8 cellular contexts compared by ENCODE assay signal in genomic region chr1:183218981-183219621, GRCh38. TPM values are rescaled to one million over a fixed set of nuclear protein-coding genes. Genes with fewer than 3 reads are reported as not detected.
DNase-seq lines count a peak whose midpoint lies in the region; ATAC-seq and TF ChIP-seq lines count a peak whose summit lies in the region.

No MANE protein-coding gene starts in this region.

- no peaks in the 10 kb centered on the region for H3K9me3 Mint-ChIP-seq in activated naive CD8-positive, alpha-beta T cell treated with anti-CD3 and anti-CD28 coated beads, Interleukin-2, amount 10 ng/mL, durations not matched to agents 7 days and 5 days

- H3K9me3 ChIP-seq in muscle layer of colon (ENCODE audit: low read length): no peaks in the 10 kb centered on the region

- peak overlapping the region; percentile 74 for H3K27ac Mint-ChIP-seq in activated naive CD8-positive, alpha-beta T cell treated with anti-CD3 and anti-CD28 coated beads, Interleukin-2, amount 10 ng/mL, durations not matched to agents 7 days and 5 days

- no peaks in the 10 kb centered on the region for H3K27me3 ChIP-seq in muscle layer of colon (ENCODE audit: control insufficient read depth in 1 of 2, insufficient read depth in 2 of 2, low read length in 2 of 2)

- peak overlapping the region; percentile 90 for H3K27ac ChIP-seq in muscle layer of colon (ENCODE audit: low read depth, low read length)

- CTCF ChIA-PET in GM10248 (lab: Yijun Ruan, JAX): interaction anchor here (1.1 to 7.2 kb wide), 3 partner anchors 8 to 131 kb away, joined by 4 to 61 read pairs (median 4); no protein-coding TSS in a partner anchor

- no peak overlapping the region for H3K4me3 ChIP-seq in muscle layer of colon (ENCODE audit: low read depth in 1 of 2, low read length in 2 of 2)

- ATAC-seq in activated naive CD8-positive, alpha-beta T cell treated with anti-CD3 and anti-CD28 coated beads, Interleukin-2, amount 10 ng/mL, durations not matched to agents 7 days and 5 days (ENCODE audit: low read depth): peak; percentile 95
- ATAC-seq in HG03342 (IDR thresholded peaks at IDR 0.05; ENCODE audit: unreplicated experiment) (no peak), GM19328 (IDR thresholded peaks at IDR 0.05; ENCODE audit: unreplicated experiment) (no peak)

- peaks cover 7% of the 10 kb centered on the region for H3K27me3 Mint-ChIP-seq in activated naive CD8-positive, alpha-beta T cell treated with anti-CD3 and anti-CD28 coated beads, Interleukin-2, amount 10 ng/mL, durations not matched to agents 7 days and 5 days

- H3K9ac ChIP-seq in muscle layer of colon (ENCODE audit: low read length): no peak overlapping the region

- no peaks in the 10 kb centered on the region for H3K36me3 ChIP-seq in muscle layer of colon (ENCODE audit: insufficient read depth, low read length)

- peaks cover 14% of the 10 kb centered on the region for H3K4me1 Mint-ChIP-seq in activated naive CD8-positive, alpha-beta T cell treated with anti-CD3 and anti-CD28 coated beads, Interleukin-2, amount 10 ng/mL, durations not matched to agents 7 days and 5 days

- POLR2A ChIA-PET in activated naive CD8-positive, alpha-beta T cell treated with anti-CD3 and anti-CD28 coated beads, Interleukin-2, amount 10 ng/mL, durations not matched to agents 7 days and 5 days (lab: Charles Lee): interaction anchor here (0.8 to 1.0 kb wide), 3 partner anchors 9 to 30 kb away, joined by 3 to 4 read pairs (median 3); no protein-coding TSS in a partner anchor
- POLR2A ChIA-PET in GM10248 (lab: Yijun Ruan, JAX): no interaction called here

- TF ChIP-seq CTCF in GM10248 (IDR thresholded peaks at IDR 0.05; ENCODE audit: control extremely low read depth, extremely low read depth, low read depth, missing control alignments): no peak

- DNase-seq in DMS153 (lab: John Stamatoyannopoulos, UW) (peak; percentile 78), NCI-H128 (lab: John Stamatoyannopoulos, UW; ENCODE audit: unreplicated experiment) (peak; percentile 33), GM10248 (ENCODE audit: extremely low spot score) (no peak), amniotic stem cell (lab: John Stamatoyannopoulos, UW) (no peak)
- peak; percentile 60 for DNase-seq in activated naive CD8-positive, alpha-beta T cell treated with anti-CD3 and anti-CD28 coated beads, Interleukin-2, amount 10 ng/mL, durations not matched to agents 7 days and 5 days

- peak overlapping the region; percentile 46 for H3K4me3 Mint-ChIP-seq in activated naive CD8-positive, alpha-beta T cell treated with anti-CD3 and anti-CD28 coated beads, Interleukin-2, amount 10 ng/mL, durations not matched to agents 7 days and 5 days

- H3K4me1 ChIP-seq in muscle layer of colon (ENCODE audit: insufficient read depth, low read length): peaks cover 41% of the 10 kb centered on the region

- H3K36me3 Mint-ChIP-seq in activated naive CD8-positive, alpha-beta T cell treated with anti-CD3 and anti-CD28 coated beads, Interleukin-2, amount 10 ng/mL, durations not matched to agents 7 days and 5 days: no peaks in the 10 kb centered on the region

RNA-seq across cellular contexts. Expression of gene LAMC2, which starts 33.0 kb away (rescaled TPM):
- not detected for total RNA-seq in activated naive CD8-positive, alpha-beta T cell treated with anti-CD3 and anti-CD28 coated beads, Interleukin-2, amount 10 ng/mL, durations not matched to agents 7 days and 5 days

Comparison
In these comparisons a context has a peak if more than half of its experiments do, and no peak if none do; other contexts are left out.
1. DNase-seq: peak in DMS153 (single experiment), NCI-H128 (single experiment) and activated naive CD8-positive, alpha-beta T cell treated with anti-CD3 and anti-CD28 coated beads, Interleukin-2, amount 10 ng/mL, durations not matched to agents 7 days and 5 days (single experiment); none in GM10248 (single experiment) and amniotic stem cell (single experiment).